ENCODE assay signal across 11 cellular contexts in genomic region chr1:54980046-54980527, GRCh38. TPM values are rescaled to one million over a fixed set of nuclear protein-coding genes. Genes with fewer than 3 reads are reported as not detected.
A peak's percentile ranks its signal among the peaks of the same experiment; 100 is the strongest.
DNase-seq lines count a peak whose midpoint lies in the region; ATAC-seq, FAIRE-seq and TF ChIP-seq lines count a peak whose summit lies in the region.
"Had no signal": no experiment of that assay in that cellular context is flagged by ENCODE, and none has a peak within 500 bp of the region (broad histone marks: within the 10 kb centered on the region; RNA-seq: fewer than 3 reads in every experiment).

No MANE protein-coding gene starts in this region.

- H3K36me3 ChIP-seq in PC-3 (ENCODE audit: low read depth, low read length) (no peaks in the 10 kb centered on the region), H1 (ENCODE audit: control insufficient read depth in 2 of 4, insufficient read depth in 4 of 4, low read length in 3 of 4) (no peaks in the 10 kb centered on the region), mesenchymal stem cell (ENCODE audit: control insufficient read depth in 1 of 2, insufficient read depth in 2 of 2, low read depth in 1 of 2, low read length in 2 of 2) (no peaks in the 10 kb centered on the region), testis (ENCODE audit: low read depth, missing control alignments) (no peaks in the 10 kb centered on the region)

- H2AK5ac ChIP-seq in H1 (ENCODE audit: low read depth, low read length): no peak overlapping the region; the same call in 1 of the 2 replicates
- no peak overlapping the region for H2AK5ac ChIP-seq in mesenchymal stem cell (ENCODE audit: low read length, severe bottlenecking)

- H3K27ac ChIP-seq in PC-3 (ENCODE audit: low read length) (no peak overlapping the region), H1 (ENCODE audit: low read depth, low read length) (no peak overlapping the region), mesenchymal stem cell (ENCODE audit: low read length, poor library complexity, severe bottlenecking) (no peak overlapping the region), testis (no peak overlapping the region)

- no peak for DNase-seq in PC-3
- DNase-seq in H1 (ENCODE audit: low read depth in 1 of 2, low spot score in 2 of 2): no peak
- DNase-seq in mesenchymal stem cell: no peak
- no peak for DNase-seq in testis
- no peak for DNase-seq in Ammon's horn (ENCODE audit: low spot score)
- no peak for DNase-seq in activated CD4-positive, alpha-beta T cell treated with anti-CD3 and anti-CD28 coated beads for 1 hour
- no peak for DNase-seq in ureter (ENCODE audit: low spot score)
- DNase-seq: EL, immature natural killer cell had no signal

- no peaks in the 10 kb centered on the region for H4K20me1 ChIP-seq in PC-3 (ENCODE audit: low read length)
- H4K20me1 ChIP-seq in H1 (replicated peaks in 1 of 2; ENCODE audit: control insufficient read depth in 1 of 2, insufficient read depth in 2 of 2, low read length in 2 of 2): no peaks in the 10 kb centered on the region

- H3K9me2 ChIP-seq in PC-3 (replicated peaks; ENCODE audit: low read length): no peaks in the 10 kb centered on the region

- peak overlapping the region; percentile 95 for H2BK12ac ChIP-seq in H1 (ENCODE audit: low read depth, low read length)
- H2BK12ac ChIP-seq in mesenchymal stem cell (ENCODE audit: low read length in 2 of 2): no peak overlapping the region

- CTCF ChIA-PET in PC-3 (lab: Charles Lee): no interaction called here
- CTCF ChIA-PET in H1 (lab: Charles Lee; ENCODE audit: partially characterized antibody): interaction anchor here (1.4 to 18.4 kb wide), 5 partner anchors 9 to 40 kb away, joined by 3 to 436 read pairs (median 12); no protein-coding TSS in a partner anchor

- H2BK5ac ChIP-seq in H1 (ENCODE audit: low read depth, low read length) (no peak overlapping the region), mesenchymal stem cell (ENCODE audit: low read depth, low read length, poor library complexity, severe bottlenecking) (no peak overlapping the region)

- H2BK20ac ChIP-seq in H1 (ENCODE audit: low read length): peak overlapping the region; percentile 93; the same call in 1 of the 2 replicates

- peak overlapping the region; percentile 93 for H2AFZ ChIP-seq in PC-3 (ENCODE audit: low read length)
- H2AFZ ChIP-seq in H1 (ENCODE audit: low read length): no peak overlapping the region
- H2AFZ ChIP-seq in mesenchymal stem cell (ENCODE audit: low read depth, low read length): peak overlapping the region; percentile 73

- WGBS in H1 (ENCODE audit: extremely low coverage in 1 of 2, insufficient coverage in 1 of 2, insufficient read length in 1 of 2, insufficient replicate concordance in 2 of 2, low coverage in 1 of 2, low lambda C conversion rate in 2 of 2, missing lambda C conversion rate in 1 of 2), 2 experiments: 59% methylated on average over 15 of the region's 25 CpGs; no CpG with 5 or more reads in 1 of the 2 experiments
- 39% methylated on average over 25 of the region's 25 CpGs for WGBS in mesenchymal stem cell
- WGBS in testis, 2 donors: 5 to 13% methylated on average over 21 to 25 of the region's 25 CpGs

- H3K27me3 ChIP-seq in PC-3 (ENCODE audit: low read length): no peaks in the 10 kb centered on the region
- peaks cover 0 to 29% (median 18%) of the 10 kb centered on the region in 4 experiments; a peak in 6 of 7 replicates for H3K27me3 ChIP-seq in H1 (replicated peaks in 1 of 4; ENCODE audit: control insufficient read depth in 3 of 4, extremely low read depth in 1 of 4, insufficient read depth in 3 of 4, low read length in 3 of 4)
- H3K27me3 ChIP-seq in mesenchymal stem cell (ENCODE audit: control insufficient read depth in 1 of 2, insufficient read depth in 1 of 2, low read length in 2 of 2): peaks cover 42 to 59% of the 10 kb centered on the region in 2 experiments
- no peaks in the 10 kb centered on the region for H3K27me3 ChIP-seq in testis

- H2BK15ac ChIP-seq in H1 (ENCODE audit: low read length): peak overlapping the region; percentile 97; the same call in 1 of the 2 replicates
- no peak overlapping the region for H2BK15ac ChIP-seq in mesenchymal stem cell (ENCODE audit: low read depth, poor library complexity, severe bottlenecking)

- H4K8ac ChIP-seq in H1 (ENCODE audit: extremely low read depth, insufficient read depth, low read length): peak overlapping the region; percentile 90; the same call in 1 of the 2 replicates
- H4K8ac ChIP-seq in mesenchymal stem cell (ENCODE audit: low read length): no peak overlapping the region

- H3K14ac ChIP-seq in H1 (ENCODE audit: insufficient read length): no peak overlapping the region
- H3K14ac ChIP-seq in mesenchymal stem cell (ENCODE audit: low read length in 2 of 2): no peak overlapping the region

- no peak for TF ChIP-seq RAD21 in H1 (IDR thresholded peaks at IDR 0.05 in 1 of 2, conservative IDR thresholded peaks at IDR 0.05 in 1 of 2; ENCODE audit: low read depth in 2 of 2, low read length in 2 of 2)

- intact Hi-C loops in PC-3 (cut with micrococcal nuclease): no loop called here
- intact Hi-C loops in testis (cut with DNase I; ENCODE audit: low total_unique reads): no loop called here

- H3K79me1 ChIP-seq in H1 (ENCODE audit: low read depth, low read length) (no peaks in the 10 kb centered on the region), mesenchymal stem cell (replicated peaks; ENCODE audit: low read length, poor library complexity, severe bottlenecking) (no peaks in the 10 kb centered on the region)

- H3K23me2 ChIP-seq in H1 (ENCODE audit: low read depth, low read length): peaks cover 8% of the 10 kb centered on the region

- POLR2A ChIA-PET in PC-3 (lab: Charles Lee; ENCODE audit: unreplicated experiment) (no interaction called here), H1 (lab: Charles Lee; ENCODE audit: partially characterized antibody) (no interaction called here)

- TF ChIP-seq EP300 in H1 (IDR thresholded peaks at IDR 0.05; ENCODE audit: borderline replicate concordance in 1 of 2, low read depth in 2 of 2, low read length in 2 of 2): no peak

- peak; percentile 5; the same call in 1 of the 2 replicates for ATAC-seq in PC-3
- no peak for ATAC-seq in HG02885 (IDR thresholded peaks at IDR 0.05; ENCODE audit: poor library complexity, unreplicated experiment)

- no peaks in the 10 kb centered on the region for H3K9me3 ChIP-seq in PC-3 (ENCODE audit: low read length)
- H3K9me3 ChIP-seq in H1 (ENCODE audit: insufficient read depth in 2 of 2, low read depth in 1 of 2, low read length in 1 of 2): no peaks in the 10 kb centered on the region
- H3K9me3 ChIP-seq in mesenchymal stem cell (ENCODE audit: control insufficient read depth, low read length): no peaks in the 10 kb centered on the region
- no peaks in the 10 kb centered on the region for H3K9me3 ChIP-seq in testis

- no peak overlapping the region for H4K91ac ChIP-seq in H1 (replicated peaks; ENCODE audit: insufficient read length, low read length)
- no peak overlapping the region for H4K91ac ChIP-seq in mesenchymal stem cell (ENCODE audit: low read length)

- H2BK120ac ChIP-seq in H1 (replicated peaks; ENCODE audit: low read depth, low read length): no peak overlapping the region
- H2BK120ac ChIP-seq in mesenchymal stem cell (ENCODE audit: low read depth, low read length): no peak overlapping the region

- H3K4me1 ChIP-seq in PC-3 (ENCODE audit: insufficient read depth, low read length) (peaks cover 17% of the 10 kb centered on the region), H1 (replicated peaks in 1 of 4; ENCODE audit: control insufficient read depth in 3 of 4, insufficient read depth in 4 of 4, low read length in 3 of 4) (peaks cover 4 to 8% (median 7%) of the 10 kb centered on the region in 4 experiments; a peak in 6 of 7 replicates), mesenchymal stem cell (ENCODE audit: control insufficient read depth, insufficient read depth, low read depth, low read length) (peaks cover 11% of the 10 kb centered on the region), testis (no peaks in the 10 kb centered on the region)

- H3K4ac ChIP-seq in H1 (replicated peaks; ENCODE audit: insufficient read length, low read depth, low read length): no peak overlapping the region
- H3K4ac ChIP-seq in mesenchymal stem cell (ENCODE audit: low read depth in 1 of 2, low read length in 2 of 2): no peak overlapping the region

- H3F3A ChIP-seq in PC-3 (ENCODE audit: low read length, unreplicated experiment): no peaks in the 10 kb centered on the region

- H3K79me2 ChIP-seq in PC-3 (ENCODE audit: low read length) (no peaks in the 10 kb centered on the region), H1 (ENCODE audit: control insufficient read depth in 1 of 2, insufficient read depth in 2 of 2, low read length in 2 of 2) (no peaks in the 10 kb centered on the region)

- TF ChIP-seq CTCF in PC-3 (conservative IDR thresholded peaks at IDR 0.05; ENCODE audit: low read depth, low read length) (no peak), H1 (IDR thresholded peaks at IDR 0.05; ENCODE audit: control extremely low read depth in 1 of 3, insufficient read depth in 1 of 3, low read depth in 1 of 3, low read length in 3 of 3) (no peak), testis (IDR thresholded peaks at IDR 0.05) (no peak)

- H3K56ac ChIP-seq in H1 (replicated peaks; ENCODE audit: insufficient read length, low read depth, low read length): no peak overlapping the region

- no peak overlapping the region for H4K5ac ChIP-seq in H1 (ENCODE audit: insufficient read length, low read depth, low read length)

- TF ChIP-seq POLR2A in H1 (IDR thresholded peaks at IDR 0.05; ENCODE audit: control extremely low read depth in 1 of 2, low read depth in 2 of 2, low read length in 2 of 2) (no peak), testis (IDR thresholded peaks at IDR 0.05) (no peak)

- no TSS peak for BruUV-seq in PC-3 (replicated peaks; lab: Mats Ljungman, UMichigan)

- peak overlapping the region; percentile 72 for H3K4me3 ChIP-seq in PC-3 (ENCODE audit: low read length)
- H3K4me3 ChIP-seq in H1 (ENCODE audit: extremely low read depth in 1 of 4, insufficient read depth in 2 of 4, low read depth in 3 of 4, low read length in 4 of 4): peak overlapping the region; percentile 39 to 66 (median 50)
- peak overlapping the region; percentile 55 to 60 for H3K4me3 ChIP-seq in mesenchymal stem cell (ENCODE audit: insufficient read depth in 1 of 2, low read depth in 1 of 2, low read length in 2 of 2)
- H3K4me3 ChIP-seq in testis: peak overlapping the region; percentile 40 to 60

- H3K9ac ChIP-seq in PC-3 (ENCODE audit: low read length) (0 out of 2 replicates have a peak overlapping the region, but pooled peaks have one; percentile 29), H1 (replicated peaks in 1 of 4; ENCODE audit: extremely low read depth in 1 of 4, low read depth in 3 of 4, low read length in 3 of 4) (no peak overlapping the region; a peak in 1 of 7 replicates), mesenchymal stem cell (ENCODE audit: low read length) (peak overlapping the region; percentile 51)

- FAIRE-seq in H1 (lab: Jason Lieb, UNC): no peak
- FAIRE-seq: HTR-8/SVneo had no signal

- H3K18ac ChIP-seq in H1 (ENCODE audit: extremely low read depth, low read length) (0 out of 2 replicates have a peak overlapping the region, but pooled peaks have one; percentile 27), mesenchymal stem cell (ENCODE audit: low read depth in 1 of 2, low read length in 2 of 2) (no peak overlapping the region)

- no peak overlapping the region for H3K23ac ChIP-seq in H1 (ENCODE audit: insufficient read length)
- H3K23ac ChIP-seq in mesenchymal stem cell (ENCODE audit: low read length in 2 of 2): no peak overlapping the region

- H3K4me2 ChIP-seq in PC-3 (ENCODE audit: low read length) (peak overlapping the region; percentile 98), H1 (ENCODE audit: insufficient read depth in 1 of 2, low read depth in 2 of 2, low read length in 2 of 2) (peak overlapping the region; percentile 58 to 78), mesenchymal stem cell (ENCODE audit: low read length, poor library complexity, severe bottlenecking) (peak overlapping the region; percentile 84)

RNA-seq across cellular contexts. Expression of gene TMEM61, which starts 0.3 kb away (rescaled TPM):
- 0.95 and 3.8 TPM in 2 replicates for total RNA-seq in PC-3 (2014; rRNA removed)
- 0.50 and 0.54 TPM in 2 replicates for total RNA-seq in H1 (2021; fragmentation: NEBNext Ultra II Directional; extraction: Animal tissue kit (Norgen Biotek cat#: 25700))
- polyA plus RNA-seq in H1 (2011; rRNA removed): 1.4 and 2.0 TPM in 2 replicates
- 0.88 TPM for polyA plus RNA-seq in H1 (2011; cell fraction: cytosol; rRNA removed)
- polyA plus RNA-seq in H1 (2011; cell fraction: nucleus; rRNA removed): 1.2 TPM
- 0.25 to 0.92 TPM (median 0.80 TPM) in 3 of 4 replicates, not detected in the other for polyA plus RNA-seq in H1 (2012, experiment 1 of 2)
- polyA plus RNA-seq in H1 (2012, experiment 2 of 2): 1.0 TPM
- 1.4 TPM for polyA plus RNA-seq in H1 (2013, experiment 1 of 2)
- polyA plus RNA-seq in H1 (2013, experiment 2 of 2): 0.94 TPM
- polyA minus RNA-seq in H1 (2011; rRNA and poly(A)+ RNA removed): 0.35 TPM in 1 of 2 replicates, not detected in the other
- polyA minus RNA-seq in H1 (2011; cell fraction: cytosol; rRNA and poly(A)+ RNA removed): not detected
- polyA minus RNA-seq in H1 (2011; cell fraction: nucleus; rRNA and poly(A)+ RNA removed): not detected
- not detected for polyA plus RNA-seq in mesenchymal stem cell (2013, experiment 1 of 2)
- polyA plus RNA-seq in mesenchymal stem cell (2013, experiment 2 of 2): not detected
- total RNA-seq in testis: 1 to 10 TPM in 1 of 2 donors, under 1 TPM in 1; 0.31 to 1.1 TPM
- 1.4 TPM for polyA plus RNA-seq in testis (ENCODE audit: insufficient read depth, low read depth, low replicate concordance)
- total RNA-seq in ureter: 1.4 TPM
- polyA plus RNA-seq: immature natural killer cell had no signal

RNA-seq across cellular contexts. Expression of gene BSND, which starts 18.6 kb away (rescaled TPM):
- not detected in 2 replicates for total RNA-seq in PC-3 (2014; rRNA removed)
- total RNA-seq in H1 (2021; fragmentation: NEBNext Ultra II Directional; extraction: Animal tissue kit (Norgen Biotek cat#: 25700)): 0.40 and 0.43 TPM in 2 replicates
- polyA plus RNA-seq in H1 (2011; rRNA removed): 0.52 and 0.68 TPM in 2 replicates
- polyA plus RNA-seq in H1 (2011; cell fraction: cytosol; rRNA removed): 0.67 TPM
- polyA plus RNA-seq in H1 (2011; cell fraction: nucleus; rRNA removed): 1.0 TPM
- 0.37 to 0.74 TPM (median 0.55 TPM) in 4 replicates for polyA plus RNA-seq in H1 (2012, experiment 1 of 2)
- polyA plus RNA-seq in H1 (2012, experiment 2 of 2): 0.50 TPM
- 0.26 TPM for polyA plus RNA-seq in H1 (2013, experiment 1 of 2)
- 0.26 TPM for polyA plus RNA-seq in H1 (2013, experiment 2 of 2)
- 0.39 and 0.54 TPM in 2 replicates for polyA minus RNA-seq in H1 (2011; rRNA and poly(A)+ RNA removed)
- not detected for polyA minus RNA-seq in H1 (2011; cell fraction: cytosol; rRNA and poly(A)+ RNA removed)
- polyA minus RNA-seq in H1 (2011; cell fraction: nucleus; rRNA and poly(A)+ RNA removed): 0.70 TPM
- polyA plus RNA-seq in mesenchymal stem cell (2013, experiment 1 of 2): not detected
- polyA plus RNA-seq in mesenchymal stem cell (2013, experiment 2 of 2): not detected
- total RNA-seq in testis: under 1 TPM; 0.19 to 0.24 TPM
- 0.32 TPM for polyA plus RNA-seq in testis (ENCODE audit: insufficient read depth, low read depth, low replicate concordance)
- total RNA-seq in ureter: not detected
- polyA plus RNA-seq: immature natural killer cell had no signal

RNA-seq across cellular contexts. Expression of gene PCSK9, which starts 59.3 kb away (rescaled TPM):
- total RNA-seq in PC-3 (2014; rRNA removed) (6.0 and 6.8 TPM in 2 replicates), testis (1 to 10 TPM; 1.1 to 1.9 TPM), ureter (0.16 TPM)
- 32.3 and 33.8 TPM in 2 replicates for total RNA-seq in H1 (2021; fragmentation: NEBNext Ultra II Directional; extraction: Animal tissue kit (Norgen Biotek cat#: 25700))
- polyA plus RNA-seq in H1 (2011; rRNA removed) (22.3 and 39.4 TPM in 2 replicates), testis (ENCODE audit: insufficient read depth, low read depth, low replicate concordance) (1.3 TPM)
- 30.1 TPM for polyA plus RNA-seq in H1 (2011; cell fraction: cytosol; rRNA removed)
- 56.2 TPM for polyA plus RNA-seq in H1 (2011; cell fraction: nucleus; rRNA removed)
- 20.6 to 29.9 TPM (median 28.3 TPM) in 4 replicates for polyA plus RNA-seq in H1 (2012, experiment 1 of 2)
- 24.1 TPM for polyA plus RNA-seq in H1 (2012, experiment 2 of 2)
- 65.1 TPM for polyA plus RNA-seq in H1 (2013, experiment 1 of 2)
- polyA plus RNA-seq in H1 (2013, experiment 2 of 2): 59.8 TPM
- 14.4 and 15.8 TPM in 2 replicates for polyA minus RNA-seq in H1 (2011; rRNA and poly(A)+ RNA removed)
- 22.8 TPM for polyA minus RNA-seq in H1 (2011; cell fraction: cytosol; rRNA and poly(A)+ RNA removed)
- 18.1 TPM for polyA minus RNA-seq in H1 (2011; cell fraction: nucleus; rRNA and poly(A)+ RNA removed)
- 3.1 TPM for polyA plus RNA-seq in mesenchymal stem cell (2013, experiment 1 of 2)
- 3.1 TPM for polyA plus RNA-seq in mesenchymal stem cell (2013, experiment 2 of 2)
- polyA plus RNA-seq: immature natural killer cell had no signal

Comparison
In these comparisons a context has a peak if more than half of its experiments do, and no peak if none do; other contexts are left out.
1. H3K9ac ChIP-seq: peak in PC-3 (single experiment) and mesenchymal stem cell (single experiment); none in H1 (0 of 4).
2. Peak in every context shown above with its lines, with median percentiles within 50 percentile points of each other: H3K4me2 ChIP-seq and H3K4me3 ChIP-seq.